ENCODE assay signal across 8 cellular contexts in genomic region chr19:16627194-16627927, GRCh38. TPM values are rescaled to one million over a fixed set of nuclear protein-coding genes. Genes with fewer than 3 reads are reported as not detected.
DNase-seq lines count a peak whose midpoint lies in the region; TF ChIP-seq lines count a peak whose summit lies in the region.

No MANE protein-coding gene starts in this region.

- H3K36me3 ChIP-seq in SU-DHL-6 (ENCODE audit: low read length), result no peaks in the 10 kb centered on the region

- H3K4me3 ChIP-seq in SU-DHL-6 (ENCODE audit: insufficient read depth, low read length, poor library complexity, severe bottlenecking), result peak overlapping the region; percentile 91
- H3K4me3 ChIP-seq in mononuclear cell (ENCODE audit: low read length), result peak overlapping the region; percentile 88

- H4K20me1 ChIP-seq in SU-DHL-6 (ENCODE audit: low read depth, low read length), result peaks cover 7% of the 10 kb centered on the region; the same call in 1 of the 2 replicates

- H3K9me3 ChIP-seq in SU-DHL-6 (ENCODE audit: insufficient read depth, low read length) (no peaks in the 10 kb centered on the region), mononuclear cell (ENCODE audit: low read depth, low read length) (no peaks in the 10 kb centered on the region)

- H3F3A ChIP-seq in SU-DHL-6 (ENCODE audit: insufficient read depth), result peaks cover 28% of the 10 kb centered on the region

- H3K27me3 ChIP-seq in SU-DHL-6 (ENCODE audit: low read length) (no peaks in the 10 kb centered on the region), mononuclear cell (ENCODE audit: insufficient read depth, low read length) (no peaks in the 10 kb centered on the region)

- H3K4me1 ChIP-seq in mononuclear cell (ENCODE audit: insufficient read depth, low read length), result peaks cover 37% of the 10 kb centered on the region

- peak overlapping the region; percentile 92 for H3K9ac ChIP-seq in SU-DHL-6 (ENCODE audit: low read length)

- H3K27ac ChIP-seq in SU-DHL-6 (ENCODE audit: low read depth, low read length), result peak overlapping the region; percentile 37; the same call in 1 of the 2 replicates

- H2AFZ ChIP-seq in SU-DHL-6 (ENCODE audit: low read depth, low read length, severe bottlenecking), result no peak overlapping the region

- peak overlapping the region; percentile 87 for H3K4me2 ChIP-seq in SU-DHL-6 (ENCODE audit: low read depth, low read length, poor library complexity, severe bottlenecking)

- H3K79me2 ChIP-seq in SU-DHL-6 (ENCODE audit: insufficient read depth, low read length), result peaks cover 56% of the 10 kb centered on the region

- no peaks in the 10 kb centered on the region for H3K9me2 ChIP-seq in SU-DHL-6 (replicated peaks; ENCODE audit: insufficient read depth, low read length)

- DNase-seq in stimulated activated CD4-positive, alpha-beta T cell treated with anti-CD3 and anti-CD28 coated beads, Interleukin-4, amount 100 ng/mL, for 24 hours, result peak; percentile 15
- no peak for DNase-seq in stimulated activated CD4-positive, alpha-beta T cell treated with anti-CD3 and anti-CD28 coated beads, Interleukin-1b, Interleukin-23, amount 100 ng/mL, for 48 hours
- DNase-seq in dermis blood vessel endothelial cell (peak; percentile 24), ureter (ENCODE audit: low spot score) (no peak), glomerular visceral epithelial cell (ENCODE audit: extremely low spot score) (no peak), T1000 (lab: John Stamatoyannopoulos, UW) (no peak)

- no peak for TF ChIP-seq CTCF in SU-DHL-6 (IDR thresholded peaks at IDR 0.05; ENCODE audit: insufficient read depth, low read length, poor library complexity, severe bottlenecking)

RNA-seq across cellular contexts. Expression of gene MED26, which starts 0.6 kb away (rescaled TPM):
- total RNA-seq in dermis blood vessel endothelial cell (5.3 and 5.4 TPM in 2 replicates), mononuclear cell (21.5 TPM), ureter (14.1 TPM)

RNA-seq across cellular contexts. Expression of gene SMIM7, which starts 32.6 kb away (rescaled TPM):
- total RNA-seq in dermis blood vessel endothelial cell (58.0 and 108 TPM in 2 replicates), mononuclear cell (32.6 TPM), ureter (117 TPM)

RNA-seq across cellular contexts. Expression of gene TMEM38A, which starts 33.6 kb away (rescaled TPM):
- total RNA-seq in dermis blood vessel endothelial cell (2.0 and 2.7 TPM in 2 replicates), mononuclear cell (2.7 TPM), ureter (3.2 TPM)

RNA-seq across cellular contexts. Expression of gene SLC35E1, which starts 55.1 kb away (rescaled TPM):
- total RNA-seq in dermis blood vessel endothelial cell, result 24.5 and 34.1 TPM in 2 replicates
- 38.5 TPM for total RNA-seq in mononuclear cell
- total RNA-seq in ureter, result 62.3 TPM

Comparison
In these comparisons a context has a peak if more than half of its experiments do, and no peak if none do; other contexts are left out.
1. DNase-seq: peak in stimulated activated CD4-positive, alpha-beta T cell treated with anti-CD3 and anti-CD28 coated beads, Interleukin-4, amount 100 ng/mL, for 24 hours (single experiment) and dermis blood vessel endothelial cell (single experiment); none in stimulated activated CD4-positive, alpha-beta T cell treated with anti-CD3 and anti-CD28 coated beads, Interleukin-1b, Interleukin-23, amount 100 ng/mL, for 48 hours (single experiment), ureter (single experiment), glomerular visceral epithelial cell (single experiment) and T1000 (single experiment).